In the genomic region with DNA sequence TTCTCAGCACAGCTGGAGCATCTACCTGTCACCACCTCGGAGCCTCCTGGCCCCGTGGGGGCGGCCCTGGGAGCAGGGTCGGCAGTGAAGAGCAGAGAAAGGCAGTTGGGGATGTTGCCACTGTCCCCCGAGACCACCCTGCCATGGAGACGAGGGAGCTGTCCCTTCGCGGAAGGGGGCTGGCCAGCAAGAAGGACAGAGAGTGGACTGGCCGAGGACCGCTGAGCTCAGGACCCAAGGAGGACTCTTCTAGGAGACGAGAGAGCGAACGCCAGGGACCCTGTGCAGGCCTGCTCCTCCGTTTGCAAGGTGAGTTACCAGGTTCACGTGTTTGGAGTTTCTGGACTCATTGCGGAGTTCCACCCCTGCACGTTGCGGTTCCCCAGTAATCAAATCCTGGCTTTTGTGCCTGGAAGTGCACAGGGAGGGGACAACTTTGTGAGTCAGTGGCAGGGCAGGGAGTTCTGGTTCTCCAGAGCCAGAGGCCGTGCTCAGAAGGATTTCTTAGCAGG, we compare ENCODE assay signal across 8 cellular contexts. TPM values are rescaled to one million over a fixed set of nuclear protein-coding genes. Genes with fewer than 3 reads are reported as not detected.
DNase-seq lines count a peak whose midpoint lies in the region; ATAC-seq and TF ChIP-seq lines count a peak whose summit lies in the region.

No MANE protein-coding gene starts in this region.

- 78% methylated on average over 19 of the region's 19 CpGs for WGBS in prostate gland

- no peaks in the 10 kb centered on the region for H3K36me3 ChIP-seq in prostate gland

- H3K27ac ChIP-seq in VCaP: peak overlapping the region; percentile 67; the same call in 1 of the 2 replicates
- H3K27ac ChIP-seq in prostate gland: peak overlapping the region; percentile 74 to 79

- TF ChIP-seq CTCF in VCaP (conservative IDR thresholded peaks at IDR 0.05): no peak
- TF ChIP-seq CTCF in prostate gland (IDR thresholded peaks at IDR 0.05): no peak

- H3K9me3 ChIP-seq in prostate gland: no peaks in the 10 kb centered on the region

- ATAC-seq in left cardiac atrium: peak; percentile 14 to 16
- ATAC-seq in GM21825 (IDR thresholded peaks at IDR 0.05; ENCODE audit: unreplicated experiment): no peak
- no peak for ATAC-seq in GM21360 (IDR thresholded peaks at IDR 0.05; ENCODE audit: unreplicated experiment)

- peaks cover 2% of the 10 kb centered on the region for H3K27me3 ChIP-seq in prostate gland (replicated peaks; ENCODE audit: insufficient read depth)

- H3K4me3 ChIP-seq in prostate gland: no peak overlapping the region

- no peak for TF ChIP-seq POLR2A in prostate gland (IDR thresholded peaks at IDR 0.05)

- peaks cover 12% of the 10 kb centered on the region for H3K4me1 ChIP-seq in prostate gland (replicated peaks)

- intact Hi-C loops in left cardiac atrium (cut with DNase I): loop anchor here (5.0 kb wide), 3 partner anchors 149 to 299 kb away; no protein-coding TSS in a partner anchor
- intact Hi-C loops in prostate gland (cut with DNase I): no loop called here

- peak; percentile 59 for DNase-seq in AG08395 (ENCODE audit: low spot score)
- DNase-seq in left cardiac atrium: no peak
- no peak for DNase-seq in prostate gland (ENCODE audit: low spot score)
- DNase-seq in NCI-H82 treated with DMSO at 0.1 percent for 48 hours (lab: John Stamatoyannopoulos, UW; ENCODE audit: unreplicated experiment): no peak
- DNase-seq in activated gamma-delta T cell (lab: John Stamatoyannopoulos, UW): no peak

RNA-seq across cellular contexts. Expression of a gene that starts 5.6 kb away (rescaled TPM):
- total RNA-seq in left cardiac atrium (10 to 100 TPM; 18.1 to 20.3 TPM), prostate gland (10 to 100 TPM; 20.2 to 52.4 TPM)

Comparison
In these comparisons a context has a peak if more than half of its experiments do, and no peak if none do; other contexts are left out.
1. ATAC-seq: peak in left cardiac atrium (2 of 2); none in GM21825 (single experiment) and GM21360 (single experiment).